Comparison of ENCODE assay signal across 10 cellular contexts in the genomic region with DNA sequence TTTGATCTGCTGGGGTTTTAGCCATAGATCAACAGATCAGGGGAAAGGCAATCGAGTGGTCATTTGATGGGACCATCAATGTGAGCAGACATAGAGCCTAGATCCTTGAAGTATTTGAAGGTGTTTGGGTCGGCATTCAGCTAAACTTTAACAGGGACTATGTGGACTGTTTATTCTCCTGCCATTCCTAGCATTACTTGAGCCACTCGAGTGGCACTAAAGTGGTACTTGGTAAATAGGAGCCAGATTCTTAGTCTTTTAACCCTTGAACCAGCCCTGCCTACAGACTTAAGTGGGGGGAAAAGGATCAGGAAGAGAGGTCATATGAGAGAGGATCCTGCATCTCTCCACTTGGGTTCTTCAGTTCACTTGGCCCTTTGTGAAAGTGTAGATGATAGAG. TPM values are rescaled to one million over a fixed set of nuclear protein-coding genes. Genes with fewer than 3 reads are reported as not detected.
DNase-seq lines count a peak whose midpoint lies in the region; TF ChIP-seq lines count a peak whose summit lies in the region.
"Had no signal": no experiment of that assay in that cellular context is flagged by ENCODE, and none has a peak within 500 bp of the region (broad histone marks: within the 10 kb centered on the region; RNA-seq: fewer than 3 reads in every experiment).

No MANE protein-coding gene starts in this region.

- H3K27me3 ChIP-seq in CD8-positive, alpha-beta memory T cell (ENCODE audit: insufficient read depth, low read length, poor library complexity, severe bottlenecking) = no peaks in the 10 kb centered on the region
- H3K27me3 ChIP-seq in Karpas-422 (ENCODE audit: low read length) = no peaks in the 10 kb centered on the region
- H3K27me3 ChIP-seq in rectal smooth muscle tissue (ENCODE audit: control insufficient read depth, insufficient read depth, low read length) = no peaks in the 10 kb centered on the region

- CTCF ChIA-PET in CD8-positive, alpha-beta memory T cell (lab: Charles Lee) = interaction anchor here (1.3 kb wide), 1 partner anchor 20 kb away, joined by 3 read pairs; no protein-coding TSS in a partner anchor
- CTCF ChIA-PET in HEK293T (lab: Yijun Ruan, JAX) = no interaction called here

- H3K4me3 ChIP-seq in CD8-positive, alpha-beta memory T cell (ENCODE audit: low read length) = peak overlapping the region; percentile 19
- no peak overlapping the region for H3K4me3 ChIP-seq in Karpas-422 (ENCODE audit: low read length)
- H3K4me3 ChIP-seq in rectal smooth muscle tissue (ENCODE audit: low read length) = no peak overlapping the region

- no peaks in the 10 kb centered on the region for H3K9me3 ChIP-seq in CD8-positive, alpha-beta memory T cell (ENCODE audit: low read length)
- no peaks in the 10 kb centered on the region for H3K9me3 ChIP-seq in Karpas-422 (ENCODE audit: low read length)

- no peaks in the 10 kb centered on the region for H4K20me1 ChIP-seq in Karpas-422 (ENCODE audit: insufficient read depth, low read depth, low read length)

- no peak for DNase-seq in CD8-positive, alpha-beta memory T cell
- no peak for DNase-seq in Karpas-422
- DNase-seq in NCI-H524 (lab: John Stamatoyannopoulos, UW) = no peak
- no peak for DNase-seq in dermis blood vessel endothelial cell
- no peak for DNase-seq in mucosa of gallbladder (ENCODE audit: low spot score)
- DNase-seq in HEK293T (ENCODE audit: extremely low spot score) = no peak
- DNase-seq: activated CD4-positive, CD25-positive, alpha-beta regulatory T cell treated with anti-CD3 and anti-CD28 coated beads, Interleukin-2, amount 50 U/mL, for 72 hours; cortex of kidney had no signal

- peaks cover 13 to 69% (median 22%) of the 10 kb centered on the region in 3 donors for H3K36me3 Mint-ChIP-seq in CD8-positive, alpha-beta memory T cell
- peaks cover 65% of the 10 kb centered on the region for H3K36me3 Mint-ChIP-seq in dendritic cell treated with granulocyte-macrophage colony-stimulating factor and Interleukin-4, amounts not matched to agents 40 ng/mL and 50 ng/mL, for 4 days (ENCODE audit: low read depth)

- POLR2A ChIA-PET in CD8-positive, alpha-beta memory T cell (lab: Charles Lee) = interaction anchor here (0.9 kb wide), 1 partner anchor 19 kb away, joined by 3 read pairs; no protein-coding TSS in a partner anchor
- POLR2A ChIA-PET in HEK293T (lab: Yijun Ruan, JAX) = no interaction called here

- intact Hi-C loops in dendritic cell treated with granulocyte-macrophage colony-stimulating factor and Interleukin-4, amounts not matched to agents 40 ng/mL and 50 ng/mL, for 4 days (cut with micrococcal nuclease) = no loop called here

- no peaks in the 10 kb centered on the region for H3K9me3 Mint-ChIP-seq in CD8-positive, alpha-beta memory T cell
- H3K9me3 Mint-ChIP-seq in dendritic cell treated with granulocyte-macrophage colony-stimulating factor and Interleukin-4, amounts not matched to agents 40 ng/mL and 50 ng/mL, for 4 days = no peaks in the 10 kb centered on the region

- H3K4me1 Mint-ChIP-seq in CD8-positive, alpha-beta memory T cell = peaks cover 60 to 72% (median 67%) of the 10 kb centered on the region in 3 donors
- H3K4me1 Mint-ChIP-seq in dendritic cell treated with granulocyte-macrophage colony-stimulating factor and Interleukin-4, amounts not matched to agents 40 ng/mL and 50 ng/mL, for 4 days (ENCODE audit: low read depth) = peaks cover 55% of the 10 kb centered on the region

- no peak overlapping the region for H3K27ac ChIP-seq in CD8-positive, alpha-beta memory T cell (ENCODE audit: low read depth, low read length)
- H3K27ac ChIP-seq in Karpas-422 (ENCODE audit: low read length) (0 out of 2 replicates have a peak overlapping the region, but pooled peaks have one; percentile 14), rectal smooth muscle tissue (ENCODE audit: low read depth, low read length) (peak overlapping the region; percentile 56)

- H3K36me3 ChIP-seq in CD8-positive, alpha-beta memory T cell (ENCODE audit: insufficient read depth, low read length) = peaks cover 12% of the 10 kb centered on the region
- H3K36me3 ChIP-seq in Karpas-422 (ENCODE audit: insufficient read depth, low read length) (peaks cover 9% of the 10 kb centered on the region; the same call in 1 of the 2 replicates), rectal smooth muscle tissue (ENCODE audit: control insufficient read depth, insufficient read depth, low read length) (no peaks in the 10 kb centered on the region)

- H3K9ac ChIP-seq in Karpas-422 (ENCODE audit: low read length) = no peak overlapping the region
- H3K9ac ChIP-seq in rectal smooth muscle tissue (ENCODE audit: low read length) = no peak overlapping the region

- peak overlapping the region; percentile 41 for H3K4me2 ChIP-seq in Karpas-422 (ENCODE audit: low read depth, low read length, poor library complexity, severe bottlenecking)

- peaks cover 51% of the 10 kb centered on the region for H3K4me1 ChIP-seq in CD8-positive, alpha-beta memory T cell (ENCODE audit: insufficient read depth, low read length)
- H3K4me1 ChIP-seq in Karpas-422 (ENCODE audit: low read length) (peaks cover 58% of the 10 kb centered on the region), rectal smooth muscle tissue (ENCODE audit: control insufficient read depth, insufficient read depth, low read length) (peaks cover 9% of the 10 kb centered on the region)

- H3K9me2 ChIP-seq in Karpas-422 (replicated peaks; ENCODE audit: insufficient read depth, low read length) = no peaks in the 10 kb centered on the region

- H3K27ac Mint-ChIP-seq in CD8-positive, alpha-beta memory T cell = peak overlapping the region; percentile 75 to 94 (median 86)
- peak overlapping the region; percentile 74 for H3K27ac Mint-ChIP-seq in dendritic cell treated with granulocyte-macrophage colony-stimulating factor and Interleukin-4, amounts not matched to agents 40 ng/mL and 50 ng/mL, for 4 days

- H3K4me3 Mint-ChIP-seq in CD8-positive, alpha-beta memory T cell = peak overlapping the region; percentile 84 to 100 (median 92)
- H3K4me3 Mint-ChIP-seq in dendritic cell treated with granulocyte-macrophage colony-stimulating factor and Interleukin-4, amounts not matched to agents 40 ng/mL and 50 ng/mL, for 4 days = peak overlapping the region; percentile 39

- no peaks in the 10 kb centered on the region for H3K27me3 Mint-ChIP-seq in CD8-positive, alpha-beta memory T cell
- H3K27me3 Mint-ChIP-seq in dendritic cell treated with granulocyte-macrophage colony-stimulating factor and Interleukin-4, amounts not matched to agents 40 ng/mL and 50 ng/mL, for 4 days = no peaks in the 10 kb centered on the region

- H3K79me2 ChIP-seq in Karpas-422 (ENCODE audit: low read length) = peaks cover 85% of the 10 kb centered on the region

- H2AFZ ChIP-seq in Karpas-422 (ENCODE audit: low read length) = no peak overlapping the region

TF ChIP-seq in HEK293T, 16 proteins besides CTCF, POLR2A, EP300 and RAD21:
- TF ChIP-seq SUZ12 (IDR thresholded peaks at IDR 0.05) = no peak
- TF ChIP-seq, protein P1, sequence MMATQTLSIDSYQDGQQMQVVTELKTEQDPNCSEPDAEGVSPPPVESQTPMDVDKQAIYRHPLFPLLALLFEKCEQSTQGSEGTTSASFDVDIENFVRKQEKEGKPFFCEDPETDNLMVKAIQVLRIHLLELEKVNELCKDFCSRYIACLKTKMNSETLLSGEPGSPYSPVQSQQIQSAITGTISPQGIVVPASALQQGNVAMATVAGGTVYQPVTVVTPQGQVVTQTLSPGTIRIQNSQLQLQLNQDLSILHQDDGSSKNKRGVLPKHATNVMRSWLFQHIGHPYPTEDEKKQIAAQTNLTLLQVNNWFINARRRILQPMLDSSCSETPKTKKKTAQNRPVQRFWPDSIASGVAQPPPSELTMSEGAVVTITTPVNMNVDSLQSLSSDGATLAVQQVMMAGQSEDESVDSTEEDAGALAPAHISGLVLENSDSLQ (IDR thresholded peaks at IDR 0.05) = no peak
- no peak for TF ChIP-seq NFRKB (IDR thresholded peaks at IDR 0.05)
- TF ChIP-seq ZNF384 (IDR thresholded peaks at IDR 0.05) = no peak
- TF ChIP-seq TARDBP (IDR thresholded peaks at IDR 0.05) = no peak
- TF ChIP-seq FOXM1 (IDR thresholded peaks at IDR 0.05; ENCODE audit: borderline replicate concordance) = no peak
- TF ChIP-seq FOXK2 (IDR thresholded peaks at IDR 0.05) = no peak
- TF ChIP-seq CTBP1 (IDR thresholded peaks at IDR 0.05; ENCODE audit: borderline replicate concordance) = no peak
- TF ChIP-seq ELF4 (IDR thresholded peaks at IDR 0.05) = no peak
- no peak for TF ChIP-seq L3MBTL2 (conservative IDR thresholded peaks at IDR 0.05)
- no peak for TF ChIP-seq SP1 (IDR thresholded peaks at IDR 0.05)
- TF ChIP-seq BHLHE40 (IDR thresholded peaks at IDR 0.05; ENCODE audit: borderline replicate concordance) = no peak
- TF ChIP-seq HDGF (IDR thresholded peaks at IDR 0.05; ENCODE audit: borderline replicate concordance) = no peak
- TF ChIP-seq LEF1 (IDR thresholded peaks at IDR 0.05; ENCODE audit: borderline replicate concordance) = no peak
- no peak for TF ChIP-seq FOXA1 (IDR thresholded peaks at IDR 0.05)
- no peak for TF ChIP-seq ARNT (IDR thresholded peaks at IDR 0.05)
TF ChIP-seq in HEK293T: peak in this region for 0.

RNA-seq across cellular contexts. Expression of a gene that starts 3.8 kb away (rescaled TPM):
- 100 to 1,000 TPM; 403 to 410 TPM for total RNA-seq in CD8-positive, alpha-beta memory T cell
- polyA plus RNA-seq in CD8-positive, alpha-beta memory T cell = 760 TPM
- 255 and 361 TPM in 2 replicates for total RNA-seq in Karpas-422 (2014; rRNA removed; shearing (Covaris generic); ENCODE audit: low replicate concordance)
- total RNA-seq in dermis blood vessel endothelial cell = 252 and 545 TPM in 2 replicates
- 138 TPM for total RNA-seq in mucosa of gallbladder
